8 cellular contexts compared by ENCODE assay signal in genomic region chr3:178536271-178537079, GRCh38. TPM values are rescaled to one million over a fixed set of nuclear protein-coding genes. Genes with fewer than 3 reads are reported as not detected.
DNase-seq lines count a peak whose midpoint lies in the region; ATAC-seq, FAIRE-seq and TF ChIP-seq lines count a peak whose summit lies in the region.

TSS of gene KCNMB2 (plus strand) at chr3:178536436.

- TF ChIP-seq CTCF in fibroblast of the aortic adventitia (IDR thresholded peaks at IDR 0.05; ENCODE audit: insufficient read depth, low read length): no peak

- peak; percentile 73 for TF ChIP-seq POLR2A in GM12892 (IDR thresholded peaks at IDR 0.05; ENCODE audit: low read depth, low read length)
- no peak for TF ChIP-seq POLR2A in H54 (IDR thresholded peaks at IDR 0.05; ENCODE audit: low read depth, low read length)

- WGBS in trophoblast cell (ENCODE audit: extremely low coverage, insufficient coverage, insufficient read length): no CpG with 5 or more reads among the region's 17 CpGs

- H3K14ac ChIP-seq in trophoblast cell (ENCODE audit: low read length): no peak within 1 kb of the TSS

- no peak within 1 kb of the TSS for H3K23ac ChIP-seq in trophoblast cell (ENCODE audit: low read length)

- H3K4ac ChIP-seq in trophoblast cell (ENCODE audit: low read depth, low read length): no peak within 1 kb of the TSS

- no peak within 1 kb of the TSS for H4K8ac ChIP-seq in trophoblast cell (ENCODE audit: low read depth, low read length)

- no peak within 1 kb of the TSS for H3K27ac ChIP-seq in trophoblast cell (ENCODE audit: low read depth, low read length)

- H2AFZ ChIP-seq in trophoblast cell (ENCODE audit: insufficient read depth, low read length, poor library complexity): peak within 1 kb of the TSS; percentile 27

- H3K79me1 ChIP-seq in trophoblast cell (ENCODE audit: low read length): no peaks in the 10 kb centered on the region

- H3K9me3 ChIP-seq in trophoblast cell (ENCODE audit: insufficient read depth, low read depth, low read length): no peaks in the 10 kb centered on the region

- H3K9ac ChIP-seq in trophoblast cell (ENCODE audit: low read length): no peak within 1 kb of the TSS

- H3K27me3 ChIP-seq in trophoblast cell (ENCODE audit: insufficient read depth, low read length): no peaks in the 10 kb centered on the region

- H3K36me3 ChIP-seq in trophoblast cell (ENCODE audit: control insufficient read depth in 1 of 2, insufficient read depth in 2 of 2, low read length in 2 of 2): no peaks in the 10 kb centered on the region

- no peak within 1 kb of the TSS for H3K18ac ChIP-seq in trophoblast cell (ENCODE audit: low read length)

- no peaks in the 10 kb centered on the region for H3K4me1 ChIP-seq in trophoblast cell (ENCODE audit: control insufficient read depth in 1 of 2, insufficient read depth in 2 of 2, low read length in 2 of 2)

- DNase-seq in GM12892 (ENCODE audit: insufficient read length) (no peak), NCI-H345 (lab: John Stamatoyannopoulos, UW) (peak; percentile 64), fibroblast of the aortic adventitia (ENCODE audit: low read depth) (peak; percentile 6), trophoblast cell (no peak), H54 (ENCODE audit: insufficient read length, low spot score) (no peak)
- DNase-seq in activated T-cell treated with anti-CD3 and anti-CD28 coated beads, Interleukin-2, amount 50 U/mL, for 1 hour: no peak
- no peak for DNase-seq in stimulated activated CD4-positive, alpha-beta T cell treated with anti-CD3 and anti-CD28 coated beads, Interleukin-12 subunit alpha, Interleukin-12 subunit beta, amount 100 ng/mL, for 4 hours

- no peak within 1 kb of the TSS for H4K12ac ChIP-seq in trophoblast cell (ENCODE audit: low read depth, low read length)

- H3K4me3 ChIP-seq in fibroblast of the aortic adventitia (ENCODE audit: low read depth, low read length): peak within 1 kb of the TSS; percentile 19
- H3K4me3 ChIP-seq in trophoblast cell (ENCODE audit: low read depth, low read length): no peak within 1 kb of the TSS

- H3K4me2 ChIP-seq in trophoblast cell (ENCODE audit: low read length): peak within 1 kb of the TSS; percentile 58

- peak; percentile 94 for FAIRE-seq in GM12892 (lab: Jason Lieb, UNC)
- FAIRE-seq in H54 (lab: Jason Lieb, UNC): no peak

- no peak within 1 kb of the TSS for H2AK5ac ChIP-seq in trophoblast cell (ENCODE audit: low read length)

- H3K79me2 ChIP-seq in trophoblast cell (ENCODE audit: control insufficient read depth, insufficient read depth, low read length, poor library complexity): no peaks in the 10 kb centered on the region

- H2BK12ac ChIP-seq in trophoblast cell (ENCODE audit: low read length): no peak within 1 kb of the TSS

- H2BK5ac ChIP-seq in trophoblast cell (ENCODE audit: low read depth, low read length, poor library complexity): no peak within 1 kb of the TSS

- no peak for ATAC-seq in HG03139 (IDR thresholded peaks at IDR 0.05; ENCODE audit: unreplicated experiment)

- no peak within 1 kb of the TSS for H4K91ac ChIP-seq in trophoblast cell (ENCODE audit: low read depth, low read length)

- no peak within 1 kb of the TSS for H2BK120ac ChIP-seq in trophoblast cell (ENCODE audit: insufficient read depth, low read length, poor library complexity)

RNA-seq across cellular contexts. Expression of gene KCNMB2, which starts in this region (rescaled TPM):
- 8.6 TPM for polyA plus RNA-seq in GM12892 (2012; ENCODE audit: missing spikeins)
- 0.41 TPM in 1 of 2 replicates, not detected in the other for total RNA-seq in fibroblast of the aortic adventitia (ENCODE audit: low replicate concordance)
- polyA plus RNA-seq in trophoblast cell (2013): 0.11 TPM in 1 of 2 replicates, not detected in the other

Comparison
In these comparisons a context has a peak if more than half of its experiments do, and no peak if none do; other contexts are left out.
1. Peak in DNase-seq and H3K4me3 ChIP-seq in fibroblast of the aortic adventitia; RNA of the gene not detected or under 1 TPM.